In the genomic region with DNA sequence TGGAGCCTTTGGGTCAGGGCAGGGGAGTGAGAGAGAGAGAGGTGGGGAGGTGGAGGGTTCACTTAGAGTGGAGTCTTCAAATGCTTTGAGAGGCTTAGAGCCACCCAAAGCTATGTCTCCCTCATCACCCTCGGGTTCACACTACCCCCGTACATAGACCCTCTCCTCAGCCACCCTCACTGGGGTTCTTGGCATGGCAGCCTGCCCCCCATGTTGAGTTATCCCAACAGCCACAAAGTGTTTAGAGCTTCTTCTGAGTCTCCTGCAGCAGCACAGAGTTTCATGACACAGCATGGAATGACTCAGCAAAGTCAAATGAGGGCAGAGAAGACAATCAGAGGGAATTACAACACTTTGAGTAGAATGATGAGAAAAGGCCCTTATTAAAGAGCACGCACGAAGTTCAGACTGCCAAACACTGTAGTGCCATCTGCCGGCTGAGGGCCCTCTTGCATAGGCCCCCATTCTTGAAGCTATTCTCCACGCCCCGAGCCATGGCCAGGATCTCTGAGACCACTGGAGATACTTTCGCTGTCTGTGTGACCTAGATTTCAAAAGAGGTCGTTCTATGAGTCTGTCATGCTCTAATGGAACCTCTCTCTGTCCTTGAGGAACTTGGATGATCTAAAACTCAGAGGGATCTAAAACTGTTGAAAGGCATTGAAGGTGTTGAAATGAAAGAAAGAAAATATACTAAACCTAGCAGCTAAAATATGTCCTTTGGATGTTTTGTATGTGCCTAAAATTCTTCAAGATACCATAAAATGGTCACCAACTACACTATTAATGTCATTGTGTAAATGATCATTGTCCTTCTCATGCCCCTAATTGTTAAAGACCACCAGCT, we compare ENCODE assay signal across 8 cellular contexts.
DNase-seq lines count a peak whose midpoint lies in the region; ATAC-seq, FAIRE-seq and TF ChIP-seq lines count a peak whose summit lies in the region.

No MANE protein-coding gene starts in this region.

- WGBS in transverse colon (ENCODE audit: low coverage in 1 of 2), 2 donors, result 39 to 44% methylated on average over 3 to 9 of the region's 9 CpGs

- no peaks in the 10 kb centered on the region for H3K36me3 Mint-ChIP-seq in CD4-positive, CD25-positive, alpha-beta regulatory T cell
- H3K36me3 Mint-ChIP-seq in activated T-helper 2 cell treated with anti-CD3 and anti-CD28 coated beads, Interferon-gamma antibody, Interleukin-2, Interleukin-4, amounts not matched to agents 10 μg/mL and 5 μg/mL and 100 μg/mL, durations not matched to agents 14 hours and 24 hours and 36 hours (ENCODE audit: low read depth), result no peaks in the 10 kb centered on the region

- H4K20me1 ChIP-seq in osteoblast (ENCODE audit: insufficient read depth, low read length), result no peaks in the 10 kb centered on the region

- H3K27me3 Mint-ChIP-seq in CD4-positive, CD25-positive, alpha-beta regulatory T cell, result peaks cover 5% of the 10 kb centered on the region
- H3K27me3 Mint-ChIP-seq in activated T-helper 2 cell treated with anti-CD3 and anti-CD28 coated beads, Interferon-gamma antibody, Interleukin-2, Interleukin-4, amounts not matched to agents 10 μg/mL and 5 μg/mL and 100 μg/mL, durations not matched to agents 14 hours and 24 hours and 36 hours (ENCODE audit: low read depth), result no peaks in the 10 kb centered on the region

- no peaks in the 10 kb centered on the region for H3K9me3 ChIP-seq in CD4-positive, CD25-positive, alpha-beta regulatory T cell (ENCODE audit: control insufficient read depth in 2 of 2, low read length in 2 of 2)
- no peaks in the 10 kb centered on the region for H3K9me3 ChIP-seq in osteoblast (ENCODE audit: low read depth, low read length)
- no peaks in the 10 kb centered on the region for H3K9me3 ChIP-seq in transverse colon

- peak; percentile 99 for TF ChIP-seq CTCF in osteoblast (IDR thresholded peaks at IDR 0.05; ENCODE audit: extremely low read depth, low read depth, low read length)
- peak; percentile 69 to 80 (median 76) for TF ChIP-seq CTCF in transverse colon (IDR thresholded peaks at IDR 0.05)

- H3K4me1 Mint-ChIP-seq in CD4-positive, CD25-positive, alpha-beta regulatory T cell, result peaks cover 0 to 6% (median 0%) of the 10 kb centered on the region in 4 donors
- H3K4me1 Mint-ChIP-seq in activated T-helper 2 cell treated with anti-CD3 and anti-CD28 coated beads, Interferon-gamma antibody, Interleukin-2, Interleukin-4, amounts not matched to agents 10 μg/mL and 5 μg/mL and 100 μg/mL, durations not matched to agents 14 hours and 24 hours and 36 hours (ENCODE audit: low read depth), result peaks cover 8% of the 10 kb centered on the region

- peak overlapping the region; percentile 57 for H3K4me2 ChIP-seq in osteoblast (ENCODE audit: insufficient read depth, low read length)

- peak overlapping the region in 1 of 3 donors; percentile 48 for H3K27ac Mint-ChIP-seq in CD4-positive, CD25-positive, alpha-beta regulatory T cell
- no peak overlapping the region for H3K27ac Mint-ChIP-seq in activated T-helper 2 cell treated with anti-CD3 and anti-CD28 coated beads, Interferon-gamma antibody, Interleukin-2, Interleukin-4, amounts not matched to agents 10 μg/mL and 5 μg/mL and 100 μg/mL, durations not matched to agents 14 hours and 24 hours and 36 hours

- H3K9me3 Mint-ChIP-seq in CD4-positive, CD25-positive, alpha-beta regulatory T cell, result peaks cover 0 to 1% (median 0%) of the 10 kb centered on the region in 7 donors
- H3K9me3 Mint-ChIP-seq in activated T-helper 2 cell treated with anti-CD3 and anti-CD28 coated beads, Interferon-gamma antibody, Interleukin-2, Interleukin-4, amounts not matched to agents 10 μg/mL and 5 μg/mL and 100 μg/mL, durations not matched to agents 14 hours and 24 hours and 36 hours, result no peaks in the 10 kb centered on the region

- no peak for TF ChIP-seq POLR2A in transverse colon (IDR thresholded peaks at IDR 0.05)

- peak overlapping the region; percentile 83 for H2AFZ ChIP-seq in osteoblast (ENCODE audit: low read length)

- no peak for TF ChIP-seq EP300 in transverse colon (IDR thresholded peaks at IDR 0.05; ENCODE audit: low read depth)

- FAIRE-seq in RCC 7860 (lab: Jason Lieb, UNC), result no peak

- no peaks in the 10 kb centered on the region for H3K79me2 ChIP-seq in osteoblast (ENCODE audit: insufficient read depth, low read length)

- intact Hi-C loops in activated T-helper 2 cell treated with anti-CD3 and anti-CD28 coated beads, Interferon-gamma antibody, Interleukin-2, Interleukin-4, amounts not matched to agents 10 μg/mL and 5 μg/mL and 100 μg/mL, durations not matched to agents 14 hours and 24 hours and 36 hours (cut with micrococcal nuclease), result loop anchor here (2.0 to 10.0 kb wide), 3 partner anchors 473 to 905 kb away; no protein-coding TSS in a partner anchor
- intact Hi-C loops in transverse colon (cut with DNase I; ENCODE audit: low total_unique reads), result loop anchor here (10.0 kb wide), 1 partner anchor 625 kb away; no protein-coding TSS in a partner anchor

- no peak overlapping the region for H3K4me3 Mint-ChIP-seq in CD4-positive, CD25-positive, alpha-beta regulatory T cell
- no peak overlapping the region for H3K4me3 Mint-ChIP-seq in activated T-helper 2 cell treated with anti-CD3 and anti-CD28 coated beads, Interferon-gamma antibody, Interleukin-2, Interleukin-4, amounts not matched to agents 10 μg/mL and 5 μg/mL and 100 μg/mL, durations not matched to agents 14 hours and 24 hours and 36 hours (ENCODE audit: low read depth)

- peak; percentile 51 to 67 for ATAC-seq in CD4-positive, CD25-positive, alpha-beta regulatory T cell (ENCODE audit: low read depth in 2 of 2)
- peak; percentile 78 for ATAC-seq in GM21367 (IDR thresholded peaks at IDR 0.05; ENCODE audit: unreplicated experiment)

- H3K27ac ChIP-seq in CD4-positive, CD25-positive, alpha-beta regulatory T cell (ENCODE audit: insufficient read depth, low read length, poor library complexity, severe bottlenecking), result no peak overlapping the region
- peak overlapping the region; percentile 41 for H3K27ac ChIP-seq in osteoblast (ENCODE audit: low read depth, low read length)
- no peak overlapping the region for H3K27ac ChIP-seq in transverse colon

- no peak overlapping the region for H3K4me3 ChIP-seq in CD4-positive, CD25-positive, alpha-beta regulatory T cell (ENCODE audit: low read depth, low read length)
- no peak overlapping the region for H3K4me3 ChIP-seq in Jurkat, Clone E6-1 (ENCODE audit: low read length)
- H3K4me3 ChIP-seq in osteoblast (ENCODE audit: insufficient read depth, low read length) (no peak overlapping the region), transverse colon (no peak overlapping the region)

- no peaks in the 10 kb centered on the region for H3K27me3 ChIP-seq in CD4-positive, CD25-positive, alpha-beta regulatory T cell (ENCODE audit: control insufficient read depth, insufficient read depth, low read length)
- H3K27me3 ChIP-seq in osteoblast (ENCODE audit: insufficient read depth, low read length) (no peaks in the 10 kb centered on the region), transverse colon (no peaks in the 10 kb centered on the region)

- H3K4me1 ChIP-seq in CD4-positive, CD25-positive, alpha-beta regulatory T cell (ENCODE audit: control insufficient read depth, insufficient read depth, low read length, poor library complexity, severe bottlenecking), result no peaks in the 10 kb centered on the region
- peaks cover 25% of the 10 kb centered on the region for H3K4me1 ChIP-seq in osteoblast (ENCODE audit: insufficient read depth, low read length)
- H3K4me1 ChIP-seq in transverse colon, result peaks cover 0 to 17% (median 9%) of the 10 kb centered on the region in 4 donors

- peak; percentile 2 to 60 (median 21) for DNase-seq in CD4-positive, CD25-positive, alpha-beta regulatory T cell
- DNase-seq in Jurkat, Clone E6-1 (ENCODE audit: low read depth, low spot score), result peak; percentile 80
- DNase-seq in RCC 7860 (ENCODE audit: low spot score) (peak; percentile 34), foreskin melanocyte (peak; percentile 93), osteoblast (ENCODE audit: insufficient read length, low spot score, missing footprints) (peak; percentile 59), transverse colon (peak; percentile 72)
- peak; percentile 36 for DNase-seq in activated T-helper 2 cell treated with anti-CD3 and anti-CD28 coated beads, Interferon-gamma antibody, Interleukin-2, Interleukin-4, amounts not matched to agents 10 μg/mL and 5 μg/mL and 100 μg/mL, durations not matched to agents 14 hours and 24 hours and 36 hours (ENCODE audit: low spot score)

- in situ Hi-C loops in transverse colon (cut with MboI; ENCODE audit: low pct_ligation_motif_present in 1 of 4, low pct_unique_long_range_greater_than_20kb in 1 of 4, low sequenced_read_pairs in 3 of 4), result loop anchor here (10.0 to 25.0 kb wide), 4 partner anchors 228 to 635 kb away; a partner anchor contains a TSS

- no peaks in the 10 kb centered on the region for H3K36me3 ChIP-seq in CD4-positive, CD25-positive, alpha-beta regulatory T cell (ENCODE audit: control insufficient read depth, insufficient read depth, low read length)
- no peaks in the 10 kb centered on the region for H3K36me3 ChIP-seq in osteoblast (ENCODE audit: insufficient read depth, low read length)
- H3K36me3 ChIP-seq in transverse colon, result no peaks in the 10 kb centered on the region

Comparison
In these comparisons a context has a peak if more than half of its experiments do, and no peak if none do; other contexts are left out.
1. DNase-seq: peak in every context shown above with its lines; median percentile 93 in foreskin melanocyte; 80 in Jurkat, Clone E6-1; 72 in transverse colon; 59 in osteoblast; 36 in activated T-helper 2 cell treated with anti-CD3 and anti-CD28 coated beads, Interferon-gamma antibody, Interleukin-2, Interleukin-4, amounts not matched to agents 10 μg/mL and 5 μg/mL and 100 μg/mL, durations not matched to agents 14 hours and 24 hours and 36 hours; 34 in RCC 7860; 21 in CD4-positive, CD25-positive, alpha-beta regulatory T cell.